Comparison of ENCODE assay signal across 22 cellular contexts in the genomic region with DNA sequence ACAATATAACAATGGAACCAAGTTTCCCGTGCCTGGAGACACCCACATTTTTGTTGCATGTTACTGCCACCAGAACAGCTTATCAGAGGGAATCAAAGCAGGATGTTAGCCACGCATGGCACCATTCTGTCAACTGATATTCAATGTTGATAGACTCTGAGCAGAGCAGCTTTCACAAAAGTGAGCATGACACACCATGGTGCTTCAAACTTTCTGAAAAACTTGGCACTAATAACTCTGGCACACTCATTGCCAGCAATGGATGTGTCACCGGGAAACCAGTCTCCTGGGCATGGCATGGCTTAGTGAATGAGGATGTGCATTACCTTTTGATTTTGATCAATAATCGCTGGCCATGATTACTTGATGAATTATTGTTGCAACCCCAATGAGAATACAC. TPM values are rescaled to one million over a fixed set of nuclear protein-coding genes. Genes with fewer than 3 reads are reported as not detected.
DNase-seq lines count a peak whose midpoint lies in the region; ATAC-seq, FAIRE-seq and TF ChIP-seq lines count a peak whose summit lies in the region.
"Had no signal": no experiment of that assay in that cellular context is flagged by ENCODE, and none has a peak within 500 bp of the region (broad histone marks: within the 10 kb centered on the region; RNA-seq: fewer than 3 reads in every experiment).

No MANE protein-coding gene starts in this region.

- H3K9me3 Mint-ChIP-seq in CD8-positive, alpha-beta T cell, result no peaks in the 10 kb centered on the region
- no peaks in the 10 kb centered on the region for H3K9me3 Mint-ChIP-seq in activated naive CD8-positive, alpha-beta T cell treated with anti-CD3 and anti-CD28 coated beads, Interleukin-2, amount 50 U/mL, for 24 hours
- no peaks in the 10 kb centered on the region for H3K9me3 Mint-ChIP-seq in naive thymus-derived CD8-positive, alpha-beta T cell

- H3K4me1 ChIP-seq in BLaER1 treated with 17β-estradiol and CSF1 and Interleukin-3, amounts not matched to agents 10 nM and 100 nM, result peaks cover 31 to 86% (median 53%) of the 10 kb centered on the region in 10 experiments
- H3K4me1 ChIP-seq in GM12878 (ENCODE audit: control insufficient read depth, insufficient read depth, low read length), result no peaks in the 10 kb centered on the region; the same call in 1 of the 2 replicates
- no peaks in the 10 kb centered on the region for H3K4me1 ChIP-seq in foreskin keratinocyte
- H3K4me1 ChIP-seq in CD8-positive, alpha-beta T cell (ENCODE audit: insufficient read depth, low read length), result no peaks in the 10 kb centered on the region
- H3K4me1 ChIP-seq: HAP-1 had no signal

- POLR2A ChIA-PET in GM12878 (lab: Charles Lee), result interaction anchor here (0.9 kb wide), 1 partner anchor 11 kb away, joined by 5 read pairs; no protein-coding TSS in a partner anchor
- POLR2A ChIA-PET in CD8-positive, alpha-beta T cell (lab: Charles Lee), result no interaction called here
- POLR2A ChIA-PET in naive thymus-derived CD8-positive, alpha-beta T cell (lab: Charles Lee), result no interaction called here

- no peaks in the 10 kb centered on the region for H3K4me1 Mint-ChIP-seq in CD8-positive, alpha-beta T cell (ENCODE audit: low read depth)
- peaks cover 2% of the 10 kb centered on the region for H3K4me1 Mint-ChIP-seq in activated naive CD8-positive, alpha-beta T cell treated with anti-CD3 and anti-CD28 coated beads, Interleukin-2, amount 50 U/mL, for 24 hours
- peaks cover 0 to 17% (median 0%) of the 10 kb centered on the region in 4 donors for H3K4me1 Mint-ChIP-seq in naive thymus-derived CD8-positive, alpha-beta T cell

- no peak for FAIRE-seq in GM12878 (lab: Jason Lieb, UNC)
- FAIRE-seq: HTR-8/SVneo had no signal

- peaks cover 0 to 100% (median 55%) of the 10 kb centered on the region in 11 experiments; a peak in 20 of 22 replicates for H4K20me1 ChIP-seq in BLaER1 treated with 17β-estradiol and CSF1 and Interleukin-3, amounts not matched to agents 10 nM and 100 nM
- H4K20me1 ChIP-seq in GM12878 (ENCODE audit: control insufficient read depth, insufficient read depth), result no peaks in the 10 kb centered on the region

- peaks cover 38% of the 10 kb centered on the region for H3K36me3 Mint-ChIP-seq in CD8-positive, alpha-beta T cell
- H3K36me3 Mint-ChIP-seq in activated naive CD8-positive, alpha-beta T cell treated with anti-CD3 and anti-CD28 coated beads, Interleukin-2, amount 50 U/mL, for 24 hours (ENCODE audit: low read depth), result peaks cover 3% of the 10 kb centered on the region
- peaks cover 0 to 35% (median 30%) of the 10 kb centered on the region in 3 donors for H3K36me3 Mint-ChIP-seq in naive thymus-derived CD8-positive, alpha-beta T cell

- no peak overlapping the region for H3K27ac Mint-ChIP-seq in CD8-positive, alpha-beta T cell
- no peak overlapping the region for H3K27ac Mint-ChIP-seq in activated naive CD8-positive, alpha-beta T cell treated with anti-CD3 and anti-CD28 coated beads, Interleukin-2, amount 50 U/mL, for 24 hours
- peak overlapping the region in 1 of 10 donors; percentile 4 for H3K27ac Mint-ChIP-seq in naive thymus-derived CD8-positive, alpha-beta T cell

- 81% methylated on average over 4 of the region's 4 CpGs for WGBS in GM12878 (ENCODE audit: insufficient coverage, insufficient replicate concordance, low lambda C conversion rate, missing lambda C conversion rate)

- DNase-seq in GM12878 (ENCODE audit: low read depth, low spot score), result no peak
- DNase-seq in foreskin keratinocyte, result no peak
- no peak for DNase-seq in CD8-positive, alpha-beta T cell
- no peak for DNase-seq in activated naive CD8-positive, alpha-beta T cell treated with anti-CD3 and anti-CD28 coated beads, Interleukin-2, amount 50 U/mL, for 24 hours
- DNase-seq in naive thymus-derived CD8-positive, alpha-beta T cell, result no peak
- DNase-seq: 8988T, IMR-90, NCI-H1105 treated with DMSO at 0.1 percent for 48 hours, NCI-H1694, NCI-H2081 treated with DMSO at 0.1 percent for 48 hours, NCI-H2171 treated with DMSO at 0.1 percent for 48 hours, NCI-H446, NCI-H526, SIG-M5, SK-N-SH had no signal

- no TSS peak for BruUV-seq in GM12878 (replicated peaks; lab: Mats Ljungman, UMichigan)

- no peaks in the 10 kb centered on the region for H3K27me3 Mint-ChIP-seq in CD8-positive, alpha-beta T cell (ENCODE audit: low read depth)
- H3K27me3 Mint-ChIP-seq in activated naive CD8-positive, alpha-beta T cell treated with anti-CD3 and anti-CD28 coated beads, Interleukin-2, amount 50 U/mL, for 24 hours, result no peaks in the 10 kb centered on the region
- no peaks in the 10 kb centered on the region for H3K27me3 Mint-ChIP-seq in naive thymus-derived CD8-positive, alpha-beta T cell

- intact Hi-C loops in GM12878 (cut with micrococcal nuclease; ENCODE audit: unreplicated experiment), result no loop called here
- intact Hi-C loops in CD8-positive, alpha-beta T cell (cut with DNase I, micrococcal nuclease), result loop anchor here in 1 of 2 experiments (10.0 kb wide), 1 partner anchor 371 kb away; no protein-coding TSS in a partner anchor

- no peak overlapping the region for H3K4me3 Mint-ChIP-seq in CD8-positive, alpha-beta T cell
- no peak overlapping the region for H3K4me3 Mint-ChIP-seq in activated naive CD8-positive, alpha-beta T cell treated with anti-CD3 and anti-CD28 coated beads, Interleukin-2, amount 50 U/mL, for 24 hours
- no peak overlapping the region for H3K4me3 Mint-ChIP-seq in naive thymus-derived CD8-positive, alpha-beta T cell

- no peak overlapping the region for H3K27ac ChIP-seq in BLaER1 treated with 17β-estradiol and CSF1 and Interleukin-3, amounts not matched to agents 10 nM and 100 nM
- H3K27ac ChIP-seq in GM12878 (ENCODE audit: control insufficient read depth, insufficient read depth), result no peak overlapping the region
- H3K27ac ChIP-seq in foreskin keratinocyte, result no peak overlapping the region
- H3K27ac ChIP-seq in CD8-positive, alpha-beta T cell (ENCODE audit: low read depth, low read length), result no peak overlapping the region
- H3K27ac ChIP-seq: C4-2B, KMS-11 had no signal

- peak overlapping the region; percentile 1 to 64 (median 17); a peak in 14 of 22 replicates for H3K4me2 ChIP-seq in BLaER1 treated with 17β-estradiol and CSF1 and Interleukin-3, amounts not matched to agents 10 nM and 100 nM
- no peak overlapping the region for H3K4me2 ChIP-seq in GM12878 (ENCODE audit: control insufficient read depth, insufficient read depth)
- H3K4me2 ChIP-seq: KMS-11, SK-N-SH had no signal

- peak; percentile 3 for ATAC-seq in HG03095 (IDR thresholded peaks at IDR 0.05; ENCODE audit: unreplicated experiment)
- no peak for ATAC-seq in GM12878
- ATAC-seq in foreskin keratinocyte, result peak; percentile 25
- no peak for ATAC-seq in CD8-positive, alpha-beta T cell
- no peak for ATAC-seq in activated naive CD8-positive, alpha-beta T cell treated with anti-CD3 and anti-CD28 coated beads, Interleukin-2, amount 50 U/mL, for 24 hours
- ATAC-seq in naive thymus-derived CD8-positive, alpha-beta T cell, result no peak
- ATAC-seq in GM21526 (IDR thresholded peaks at IDR 0.05; ENCODE audit: low FRiP score, unreplicated experiment), result no peak

- peaks cover 73 to 92% (median 88%) of the 10 kb centered on the region in 11 experiments for H3K36me3 ChIP-seq in BLaER1 treated with 17β-estradiol and CSF1 and Interleukin-3, amounts not matched to agents 10 nM and 100 nM
- H3K36me3 ChIP-seq in GM12878 (ENCODE audit: control insufficient read depth in 2 of 2, insufficient read depth in 2 of 2, low read length in 1 of 2), result no peaks in the 10 kb centered on the region
- H3K36me3 ChIP-seq in CD8-positive, alpha-beta T cell (ENCODE audit: insufficient read depth, low read length), result no peaks in the 10 kb centered on the region
- H3K36me3 ChIP-seq: HAP-1 had no signal

- CTCF ChIA-PET in GM12878 (lab: Yijun Ruan, JAX), result interaction anchor here (1.4 kb wide), 1 partner anchor 79 kb away, joined by 3 read pairs; no protein-coding TSS in a partner anchor
- CTCF ChIA-PET in CD8-positive, alpha-beta T cell (lab: Charles Lee), result no interaction called here

- in situ Hi-C loops in GM12878 (cut with MboI), result no loop called here

- SMC1A ChIA-PET in GM12878 (lab: Charles Lee; ENCODE audit: uncharacterized antibody, unreplicated experiment), result interaction anchor here (1.0 to 1.3 kb wide), 2 partner anchors 78 to 79 kb away, joined by 3 to 6 read pairs; no protein-coding TSS in a partner anchor

- no peak for TF ChIP-seq EP300 in GM12878 (IDR thresholded peaks at IDR 0.05; ENCODE audit: borderline replicate concordance in 1 of 2, control insufficient read depth in 1 of 2, low read depth in 2 of 2, low read length in 2 of 2)

- TF ChIP-seq POLR2A in GM12878 (IDR thresholded peaks at IDR 0.05; ENCODE audit: low read depth, low read length), result no peak

- no peak overlapping the region for H2AFZ ChIP-seq in GM12878 (ENCODE audit: control insufficient read depth, low read depth, low read length)

- H3K4me3 ChIP-seq in BLaER1 treated with 17β-estradiol and CSF1 and Interleukin-3, amounts not matched to agents 10 nM and 100 nM, result no peak overlapping the region
- H3K4me3 ChIP-seq in GM12878, result no peak overlapping the region
- no peak overlapping the region for H3K4me3 ChIP-seq in CD8-positive, alpha-beta T cell (ENCODE audit: low read depth, low read length)
- H3K4me3 ChIP-seq: HAP-1 had no signal

- RAD21 ChIA-PET in GM12878 (lab: Charles Lee; ENCODE audit: unreplicated experiment), result interaction anchor here (0.6 kb wide), 1 partner anchor 326 kb away, joined by 3 read pairs; no protein-coding TSS in a partner anchor

- H3K79me2 ChIP-seq in GM12878 (ENCODE audit: control insufficient read depth, insufficient read depth, low read length), result no peaks in the 10 kb centered on the region

- H3K9me3 ChIP-seq in BLaER1 treated with 17β-estradiol and CSF1 and Interleukin-3, amounts not matched to agents 10 nM and 100 nM (replicated peaks in 1 of 11), result no peaks in the 10 kb centered on the region
- H3K9me3 ChIP-seq in GM12878 (replicated peaks; ENCODE audit: control insufficient read depth, insufficient read depth, low read length), result no peaks in the 10 kb centered on the region
- H3K9me3 ChIP-seq in CD8-positive, alpha-beta T cell (ENCODE audit: low read length), result no peaks in the 10 kb centered on the region
- H3K9me3 ChIP-seq: HAP-1, SK-N-SH had no signal

- TF ChIP-seq RAD21 in GM12878 (IDR thresholded peaks at IDR 0.05; ENCODE audit: insufficient read depth, low read depth, low read length), result no peak

- H3K9ac ChIP-seq in BLaER1 treated with 17β-estradiol and CSF1 and Interleukin-3, amounts not matched to agents 10 nM and 100 nM, result no peak overlapping the region; a peak in 1 of 22 replicates
- no peak overlapping the region for H3K9ac ChIP-seq in GM12878 (ENCODE audit: control insufficient read depth, insufficient read depth, low read length)
- H3K9ac ChIP-seq: KMS-11, SK-N-SH had no signal

- H3K27me3 ChIP-seq in BLaER1 treated with 17β-estradiol and CSF1 and Interleukin-3, amounts not matched to agents 10 nM and 100 nM, result no peaks in the 10 kb centered on the region
- H3K27me3 ChIP-seq in GM12878 (replicated peaks in 1 of 2; ENCODE audit: control insufficient read depth in 2 of 2, insufficient read depth in 2 of 2, low read length in 1 of 2), result no peaks in the 10 kb centered on the region
- H3K27me3 ChIP-seq in foreskin keratinocyte, result no peaks in the 10 kb centered on the region
- no peaks in the 10 kb centered on the region for H3K27me3 ChIP-seq in CD8-positive, alpha-beta T cell (ENCODE audit: insufficient read depth, low read length)

- no peak for TF ChIP-seq CTCF in GM12878 (IDR thresholded peaks at IDR 0.05 in 2 of 3, conservative IDR thresholded peaks at IDR 0.05 in 1 of 3; ENCODE audit: control insufficient read depth in 2 of 3, extremely low read depth in 1 of 3, insufficient read depth in 1 of 3, low read depth in 3 of 3, low read length in 3 of 3)
- TF ChIP-seq CTCF in foreskin keratinocyte (conservative IDR thresholded peaks at IDR 0.05), result no peak
- no peak for TF ChIP-seq CTCF in CD8-positive, alpha-beta T cell (IDR thresholded peaks at IDR 0.05)

RNA-seq across cellular contexts. Expression of a gene that starts 19.7 kb away (rescaled TPM):
- 23.4 and 24.0 TPM in 2 replicates for total RNA-seq in GM12878 (2013; cell fraction: nucleolus; rRNA removed)
- total RNA-seq in GM12878 (2014; rRNA removed) (3.1 and 5.3 TPM in 2 replicates), GM12878 (2014; rRNA removed; fragmentation: Illumina TruSeq; extraction: Trizol) (3.6 and 4.5 TPM in 2 replicates), GM12878 (2021) (4.6 and 4.7 TPM in 2 replicates), foreskin keratinocyte (0.21 and 0.44 TPM in 2 replicates)
- polyA plus RNA-seq in GM12878 (2011; ENCODE audit: low read depth), result 1.3 TPM
- polyA plus RNA-seq in GM12878 (2011; rRNA removed) (4.3 and 6.6 TPM in 2 replicates), GM12878 (2014; fragmentation: Illumina TruSeq; extraction: Trizol) (3.8 and 7.6 TPM in 2 replicates), GM12878 (2014; fragmentation: Nextera tagmentation; extraction: Ambion mirVana) (1 to 10 TPM; 4.9 to 6.9 TPM), GM12878 (2014; rRNA removed) (2.8 and 4.2 TPM in 2 replicates), GM12878 (2016; fragmentation: Nextera tagmentation; extraction: Ambion mirVana) (1 to 10 TPM; 4.3 to 5.2 TPM), foreskin keratinocyte (0.18 and 0.28 TPM in 2 replicates)
- 1.2 TPM in 2 replicates for polyA plus RNA-seq in GM12878 (2011; cell fraction: cytosol; rRNA removed)
- 3.9 and 6.9 TPM in 2 replicates for polyA plus RNA-seq in GM12878 (2011; cell fraction: nucleus; rRNA removed)
- polyA plus RNA-seq in GM12878 (2012), result 2.0 and 2.7 TPM in 2 replicates
- polyA minus RNA-seq in GM12878 (2011; rRNA and poly(A)+ RNA removed), result 1.1 and 1.8 TPM in 2 replicates
- 1.2 TPM in 1 of 2 replicates, not detected in the other for polyA minus RNA-seq in GM12878 (2011; cell fraction: cytosol; rRNA and poly(A)+ RNA removed)
- polyA minus RNA-seq in GM12878 (2011; cell fraction: nucleus; rRNA and poly(A)+ RNA removed), result 2.6 and 3.1 TPM in 2 replicates
- under 1 TPM; 0.16 to 0.39 TPM for total RNA-seq in CD8-positive, alpha-beta T cell
- 1 to 10 TPM in 1 of 2 experiments, under 1 TPM in 1; 0.69 to 2.1 TPM for total RNA-seq in naive thymus-derived CD8-positive, alpha-beta T cell
- polyA plus RNA-seq in naive thymus-derived CD8-positive, alpha-beta T cell, result 1 to 10 TPM in 2 of 3 donors, under 1 TPM in 1; 0.64 to 1.7 (median 1.5) TPM

RNA-seq across cellular contexts. Expression of a gene that starts 36.1 kb away (rescaled TPM):
- 20.7 and 22.4 TPM in 2 replicates for total RNA-seq in GM12878 (2013; cell fraction: nucleolus; rRNA removed)
- total RNA-seq in GM12878 (2014; rRNA removed) (26.3 and 30.0 TPM in 2 replicates), GM12878 (2014; rRNA removed; fragmentation: Illumina TruSeq; extraction: Trizol) (21.0 and 24.3 TPM in 2 replicates), GM12878 (2021) (19.1 and 19.5 TPM in 2 replicates), foreskin keratinocyte (16.5 and 24.7 TPM in 2 replicates)
- polyA plus RNA-seq in GM12878 (2011; ENCODE audit: low read depth), result 11.2 TPM
- polyA plus RNA-seq in GM12878 (2011; rRNA removed) (41.7 and 56.7 TPM in 2 replicates), GM12878 (2014; fragmentation: Illumina TruSeq; extraction: Trizol) (21.3 and 25.6 TPM in 2 replicates), GM12878 (2014; fragmentation: Nextera tagmentation; extraction: Ambion mirVana) (10 to 100 TPM; 60.9 to 87.2 TPM), GM12878 (2014; rRNA removed) (17.1 and 25.6 TPM in 2 replicates), GM12878 (2016; fragmentation: Nextera tagmentation; extraction: Ambion mirVana) (10 to 100 TPM; 43.7 to 45.3 TPM), foreskin keratinocyte (13.7 and 18.0 TPM in 2 replicates)
- polyA plus RNA-seq in GM12878 (2011; cell fraction: cytosol; rRNA removed), result 12.6 and 13.7 TPM in 2 replicates
- polyA plus RNA-seq in GM12878 (2011; cell fraction: nucleus; rRNA removed), result 19.9 and 22.7 TPM in 2 replicates
- 11.1 and 13.1 TPM in 2 replicates for polyA plus RNA-seq in GM12878 (2012)
- 8.6 and 11.7 TPM in 2 replicates for polyA minus RNA-seq in GM12878 (2011; rRNA and poly(A)+ RNA removed)
- polyA minus RNA-seq in GM12878 (2011; cell fraction: cytosol; rRNA and poly(A)+ RNA removed), result 3.7 and 6.5 TPM in 2 replicates
- polyA minus RNA-seq in GM12878 (2011; cell fraction: nucleus; rRNA and poly(A)+ RNA removed), result 5.4 and 7.3 TPM in 2 replicates
- total RNA-seq in CD8-positive, alpha-beta T cell, result 1 to 10 TPM; 9.2 to 9.5 TPM
- 10 to 100 TPM; 11.2 to 12.7 TPM for total RNA-seq in naive thymus-derived CD8-positive, alpha-beta T cell
- 10 to 100 TPM; 15.6 to 17.8 (median 15.7) TPM for polyA plus RNA-seq in naive thymus-derived CD8-positive, alpha-beta T cell

Comparison
In these comparisons a context has a peak if more than half of its experiments do, and no peak if none do; other contexts are left out.
1. ATAC-seq: peak in HG03095 (single experiment) and foreskin keratinocyte (single experiment); none in GM12878 (single experiment), CD8-positive, alpha-beta T cell (single experiment), activated naive CD8-positive, alpha-beta T cell treated with anti-CD3 and anti-CD28 coated beads, Interleukin-2, amount 50 U/mL, for 24 hours (single experiment), naive thymus-derived CD8-positive, alpha-beta T cell (0 of 2) and GM21526 (single experiment).